ENCODE assay signal across 1 cellular context in the genomic region with DNA sequence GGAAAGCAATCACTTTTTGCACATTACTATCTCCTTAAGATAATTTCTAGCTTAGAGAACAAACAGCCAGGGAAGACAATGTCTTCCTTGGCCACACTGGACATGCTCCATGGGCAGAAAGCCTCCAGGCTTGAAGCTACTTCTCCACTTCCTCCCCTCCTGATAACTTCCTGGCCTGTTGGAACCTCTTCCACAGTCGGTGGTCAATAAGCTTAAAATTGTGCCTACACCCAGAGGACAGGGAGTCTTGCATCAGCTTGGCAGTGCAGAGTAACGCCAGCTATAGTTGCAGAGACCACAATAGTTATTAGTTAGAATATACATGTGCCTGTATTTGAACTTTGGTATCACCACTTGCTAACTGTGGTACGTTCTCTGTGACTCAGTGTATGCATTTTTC.
TF ChIP-seq lines count a peak whose summit lies in the region.

No MANE protein-coding gene starts in this region.

TF ChIP-seq in GM23338, 12 proteins besides CTCF, POLR2A, EP300 and RAD21 (continued from another document):
- TF ChIP-seq, protein P1, sequence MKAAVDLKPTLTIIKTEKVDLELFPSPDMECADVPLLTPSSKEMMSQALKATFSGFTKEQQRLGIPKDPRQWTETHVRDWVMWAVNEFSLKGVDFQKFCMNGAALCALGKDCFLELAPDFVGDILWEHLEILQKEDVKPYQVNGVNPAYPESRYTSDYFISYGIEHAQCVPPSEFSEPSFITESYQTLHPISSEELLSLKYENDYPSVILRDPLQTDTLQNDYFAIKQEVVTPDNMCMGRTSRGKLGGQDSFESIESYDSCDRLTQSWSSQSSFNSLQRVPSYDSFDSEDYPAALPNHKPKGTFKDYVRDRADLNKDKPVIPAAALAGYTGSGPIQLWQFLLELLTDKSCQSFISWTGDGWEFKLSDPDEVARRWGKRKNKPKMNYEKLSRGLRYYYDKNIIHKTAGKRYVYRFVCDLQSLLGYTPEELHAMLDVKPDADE (IDR thresholded peaks at IDR 0.05) = no peak
- TF ChIP-seq CREB1 (CRISPR knock-in tag; IDR thresholded peaks at IDR 0.05; ENCODE audit: low read depth) (no peak), POLR2AphosphoS5 (IDR thresholded peaks at IDR 0.05; ENCODE audit: low read depth) (no peak), NANOG (IDR thresholded peaks at IDR 0.05; ENCODE audit: borderline replicate concordance) (no peak), EZH2phosphoT487 (IDR thresholded peaks at IDR 0.05; ENCODE audit: unreplicated experiment) (no peak), STAT1 (IDR thresholded peaks at IDR 0.05; ENCODE audit: unreplicated experiment) (no peak)
- TF ChIP-seq, protein P2, sequence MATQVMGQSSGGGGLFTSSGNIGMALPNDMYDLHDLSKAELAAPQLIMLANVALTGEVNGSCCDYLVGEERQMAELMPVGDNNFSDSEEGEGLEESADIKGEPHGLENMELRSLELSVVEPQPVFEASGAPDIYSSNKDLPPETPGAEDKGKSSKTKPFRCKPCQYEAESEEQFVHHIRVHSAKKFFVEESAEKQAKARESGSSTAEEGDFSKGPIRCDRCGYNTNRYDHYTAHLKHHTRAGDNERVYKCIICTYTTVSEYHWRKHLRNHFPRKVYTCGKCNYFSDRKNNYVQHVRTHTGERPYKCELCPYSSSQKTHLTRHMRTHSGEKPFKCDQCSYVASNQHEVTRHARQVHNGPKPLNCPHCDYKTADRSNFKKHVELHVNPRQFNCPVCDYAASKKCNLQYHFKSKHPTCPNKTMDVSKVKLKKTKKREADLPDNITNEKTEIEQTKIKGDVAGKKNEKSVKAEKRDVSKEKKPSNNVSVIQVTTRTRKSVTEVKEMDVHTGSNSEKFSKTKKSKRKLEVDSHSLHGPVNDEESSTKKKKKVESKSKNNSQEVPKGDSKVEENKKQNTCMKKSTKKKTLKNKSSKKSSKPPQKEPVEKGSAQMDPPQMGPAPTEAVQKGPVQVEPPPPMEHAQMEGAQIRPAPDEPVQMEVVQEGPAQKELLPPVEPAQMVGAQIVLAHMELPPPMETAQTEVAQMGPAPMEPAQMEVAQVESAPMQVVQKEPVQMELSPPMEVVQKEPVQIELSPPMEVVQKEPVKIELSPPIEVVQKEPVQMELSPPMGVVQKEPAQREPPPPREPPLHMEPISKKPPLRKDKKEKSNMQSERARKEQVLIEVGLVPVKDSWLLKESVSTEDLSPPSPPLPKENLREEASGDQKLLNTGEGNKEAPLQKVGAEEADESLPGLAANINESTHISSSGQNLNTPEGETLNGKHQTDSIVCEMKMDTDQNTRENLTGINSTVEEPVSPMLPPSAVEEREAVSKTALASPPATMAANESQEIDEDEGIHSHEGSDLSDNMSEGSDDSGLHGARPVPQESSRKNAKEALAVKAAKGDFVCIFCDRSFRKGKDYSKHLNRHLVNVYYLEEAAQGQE (IDR thresholded peaks at IDR 0.05; ENCODE audit: unreplicated experiment) = no peak
- TF ChIP-seq, protein P3, sequence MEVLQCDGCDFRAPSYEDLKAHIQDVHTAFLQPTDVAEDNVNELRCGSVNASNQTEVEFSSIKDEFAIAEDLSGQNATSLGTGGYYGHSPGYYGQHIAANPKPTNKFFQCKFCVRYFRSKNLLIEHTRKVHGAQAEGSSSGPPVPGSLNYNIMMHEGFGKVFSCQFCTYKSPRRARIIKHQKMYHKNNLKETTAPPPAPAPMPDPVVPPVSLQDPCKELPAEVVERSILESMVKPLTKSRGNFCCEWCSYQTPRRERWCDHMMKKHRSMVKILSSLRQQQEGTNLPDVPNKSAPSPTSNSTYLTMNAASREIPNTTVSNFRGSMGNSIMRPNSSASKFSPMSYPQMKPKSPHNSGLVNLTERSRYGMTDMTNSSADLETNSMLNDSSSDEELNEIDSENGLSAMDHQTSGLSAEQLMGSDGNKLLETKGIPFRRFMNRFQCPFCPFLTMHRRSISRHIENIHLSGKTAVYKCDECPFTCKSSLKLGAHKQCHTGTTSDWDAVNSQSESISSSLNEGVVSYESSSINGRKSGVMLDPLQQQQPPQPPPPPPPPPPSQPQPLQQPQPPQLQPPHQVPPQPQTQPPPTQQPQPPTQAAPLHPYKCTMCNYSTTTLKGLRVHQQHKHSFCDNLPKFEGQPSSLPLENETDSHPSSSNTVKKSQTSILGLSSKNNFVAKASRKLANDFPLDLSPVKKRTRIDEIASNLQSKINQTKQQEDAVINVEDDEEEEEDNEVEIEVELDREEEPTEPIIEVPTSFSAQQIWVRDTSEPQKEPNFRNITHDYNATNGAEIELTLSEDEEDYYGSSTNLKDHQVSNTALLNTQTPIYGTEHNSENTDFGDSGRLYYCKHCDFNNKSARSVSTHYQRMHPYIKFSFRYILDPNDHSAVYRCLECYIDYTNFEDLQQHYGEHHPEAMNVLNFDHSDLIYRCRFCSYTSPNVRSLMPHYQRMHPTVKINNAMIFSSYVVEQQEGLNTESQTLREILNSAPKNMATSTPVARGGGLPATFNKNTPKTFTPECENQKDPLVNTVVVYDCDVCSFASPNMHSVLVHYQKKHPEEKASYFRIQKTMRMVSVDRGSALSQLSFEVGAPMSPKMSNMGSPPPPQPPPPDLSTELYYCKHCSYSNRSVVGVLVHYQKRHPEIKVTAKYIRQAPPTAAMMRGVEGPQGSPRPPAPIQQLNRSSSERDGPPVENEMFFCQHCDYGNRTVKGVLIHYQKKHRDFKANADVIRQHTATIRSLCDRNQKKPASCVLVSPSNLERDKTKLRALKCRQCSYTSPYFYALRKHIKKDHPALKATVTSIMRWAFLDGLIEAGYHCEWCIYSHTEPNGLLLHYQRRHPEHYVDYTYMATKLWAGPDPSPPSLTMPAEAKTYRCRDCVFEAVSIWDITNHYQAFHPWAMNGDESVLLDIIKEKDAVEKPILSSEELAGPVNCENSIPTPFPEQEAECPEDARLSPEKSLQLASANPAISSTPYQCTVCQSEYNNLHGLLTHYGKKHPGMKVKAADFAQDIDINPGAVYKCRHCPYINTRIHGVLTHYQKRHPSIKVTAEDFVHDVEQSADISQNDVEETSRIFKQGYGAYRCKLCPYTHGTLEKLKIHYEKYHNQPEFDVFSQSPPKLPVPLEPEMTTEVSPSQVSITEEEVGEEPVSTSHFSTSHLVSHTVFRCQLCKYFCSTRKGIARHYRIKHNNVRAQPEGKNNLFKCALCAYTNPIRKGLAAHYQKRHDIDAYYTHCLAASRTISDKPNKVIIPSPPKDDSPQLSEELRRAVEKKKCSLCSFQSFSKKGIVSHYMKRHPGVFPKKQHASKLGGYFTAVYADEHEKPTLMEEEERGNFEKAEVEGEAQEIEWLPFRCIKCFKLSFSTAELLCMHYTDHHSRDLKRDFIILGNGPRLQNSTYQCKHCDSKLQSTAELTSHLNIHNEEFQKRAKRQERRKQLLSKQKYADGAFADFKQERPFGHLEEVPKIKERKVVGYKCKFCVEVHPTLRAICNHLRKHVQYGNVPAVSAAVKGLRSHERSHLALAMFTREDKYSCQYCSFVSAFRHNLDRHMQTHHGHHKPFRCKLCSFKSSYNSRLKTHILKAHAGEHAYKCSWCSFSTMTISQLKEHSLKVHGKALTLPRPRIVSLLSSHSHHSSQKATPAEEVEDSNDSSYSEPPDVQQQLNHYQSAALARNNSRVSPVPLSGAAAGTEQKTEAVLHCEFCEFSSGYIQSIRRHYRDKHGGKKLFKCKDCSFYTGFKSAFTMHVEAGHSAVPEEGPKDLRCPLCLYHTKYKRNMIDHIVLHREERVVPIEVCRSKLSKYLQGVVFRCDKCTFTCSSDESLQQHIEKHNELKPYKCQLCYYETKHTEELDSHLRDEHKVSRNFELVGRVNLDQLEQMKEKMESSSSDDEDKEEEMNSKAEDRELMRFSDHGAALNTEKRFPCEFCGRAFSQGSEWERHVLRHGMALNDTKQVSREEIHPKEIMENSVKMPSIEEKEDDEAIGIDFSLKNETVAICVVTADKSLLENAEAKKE (CRISPR knock-in tag; IDR thresholded peaks at IDR 0.05) = no peak
